9 cellular contexts compared by ENCODE assay signal in genomic region chr2:84865181-84865783, GRCh38. TPM values are rescaled to one million over a fixed set of nuclear protein-coding genes. Genes with fewer than 3 reads are reported as not detected.
DNase-seq lines count a peak whose midpoint lies in the region; ATAC-seq, FAIRE-seq and TF ChIP-seq lines count a peak whose summit lies in the region.
"Had no signal": no experiment of that assay in that cellular context is flagged by ENCODE, and none has a peak within 500 bp of the region (broad histone marks: within the 10 kb centered on the region; RNA-seq: fewer than 3 reads in every experiment).

No MANE protein-coding gene starts in this region.

- H3K9me3 ChIP-seq in astrocyte (ENCODE audit: insufficient read depth, low read depth, low read length) (no peaks in the 10 kb centered on the region), neural cell (ENCODE audit: low read length) (no peaks in the 10 kb centered on the region)

- peaks cover 28% of the 10 kb centered on the region for H3K27me3 Mint-ChIP-seq in astrocyte (ENCODE audit: low read depth, unreplicated experiment)

- no peak overlapping the region for H3K4me3 Mint-ChIP-seq in astrocyte (ENCODE audit: unreplicated experiment)

- DNase-seq in DMS 273 treated with DMSO at 0.1 percent for 48 hours (lab: John Stamatoyannopoulos, UW) (peak; percentile 14), Kasumi-1 (lab: John Stamatoyannopoulos, UW) (peak; percentile 62 to 66), astrocyte (ENCODE audit: low read depth) (no peak), UCSD-AML1 (lab: John Stamatoyannopoulos, UW; ENCODE audit: unreplicated experiment) (no peak)

- no peaks in the 10 kb centered on the region for H3K4me1 ChIP-seq in astrocyte (ENCODE audit: insufficient read depth, low read length)

- no peaks in the 10 kb centered on the region for H3K79me2 ChIP-seq in astrocyte (ENCODE audit: insufficient read depth, low read length)
- no peaks in the 10 kb centered on the region for H3K79me2 ChIP-seq in neural cell (replicated peaks; ENCODE audit: insufficient read depth, low read length)

- H3K36me3 Mint-ChIP-seq in astrocyte (ENCODE audit: low read depth, unreplicated experiment) = no peaks in the 10 kb centered on the region

- no peaks in the 10 kb centered on the region for H3K9me2 ChIP-seq in neural cell (ENCODE audit: insufficient read depth, low read length)

- H3K9ac ChIP-seq in astrocyte (ENCODE audit: low read length) (no peak overlapping the region), neural cell (ENCODE audit: low read length) (no peak overlapping the region)

- no peak overlapping the region for H2AFZ ChIP-seq in astrocyte (ENCODE audit: low read depth, low read length)
- H2AFZ ChIP-seq in neural cell (ENCODE audit: low read depth, low read length) = no peak overlapping the region

- ATAC-seq in GM18868 (IDR thresholded peaks at IDR 0.05; ENCODE audit: unreplicated experiment) (peak; percentile 73), HG02981 (IDR thresholded peaks at IDR 0.05; ENCODE audit: unreplicated experiment) (no peak), HG02970 (IDR thresholded peaks at IDR 0.05; ENCODE audit: low FRiP score, unreplicated experiment) (no peak)

- H3F3A ChIP-seq in neural cell (ENCODE audit: insufficient read depth, low read length, poor library complexity, severe bottlenecking) = no peaks in the 10 kb centered on the region

- H3K4me2 ChIP-seq in astrocyte (ENCODE audit: low read length) (no peak overlapping the region), neural cell (ENCODE audit: low read length) (no peak overlapping the region)

- H3K27me3 ChIP-seq in astrocyte (ENCODE audit: insufficient read depth, low read length) (peaks cover 2% of the 10 kb centered on the region), neural cell (ENCODE audit: insufficient read depth, low read depth, low read length) (no peaks in the 10 kb centered on the region)

- no peak for FAIRE-seq in astrocyte (lab: Jason Lieb, UNC)

- H3K36me3 ChIP-seq in astrocyte (ENCODE audit: insufficient read depth, low read length) = no peaks in the 10 kb centered on the region
- no peaks in the 10 kb centered on the region for H3K36me3 ChIP-seq in neural cell (ENCODE audit: insufficient read depth, low read length)

- no peak for TF ChIP-seq EP300 in neural cell (conservative IDR thresholded peaks at IDR 0.05; ENCODE audit: poor library complexity, severe bottlenecking)

- TF ChIP-seq RAD21 in neural cell (conservative IDR thresholded peaks at IDR 0.05) = peak; percentile 56

- H3K4me3 ChIP-seq in astrocyte (ENCODE audit: insufficient read depth, low read depth, low read length) (no peak overlapping the region), neural cell (ENCODE audit: low read length) (no peak overlapping the region)
- H3K4me3 ChIP-seq: SK-N-MC had no signal

- no peak overlapping the region for H3K27ac Mint-ChIP-seq in astrocyte (ENCODE audit: unreplicated experiment)

- peak; percentile 28 for TF ChIP-seq CTCF in astrocyte (IDR thresholded peaks at IDR 0.05; ENCODE audit: insufficient read depth, low read depth, low read length)
- peak; percentile 56 for TF ChIP-seq CTCF in neural cell (IDR thresholded peaks at IDR 0.05; ENCODE audit: poor library complexity, severe bottlenecking)

- H3K4me1 Mint-ChIP-seq in astrocyte (ENCODE audit: low read depth, unreplicated experiment) = peaks cover 2% of the 10 kb centered on the region

- H4K20me1 ChIP-seq in astrocyte (ENCODE audit: insufficient read depth, low read length) = no peaks in the 10 kb centered on the region
- no peaks in the 10 kb centered on the region for H4K20me1 ChIP-seq in neural cell (ENCODE audit: insufficient read depth)

- H3K27ac ChIP-seq in astrocyte (ENCODE audit: low read depth, low read length) = no peak overlapping the region
- H3K27ac ChIP-seq in neural cell (ENCODE audit: low read length) = no peak overlapping the region
- H3K27ac ChIP-seq: SK-N-MC had no signal

- no peaks in the 10 kb centered on the region for H3K9me3 Mint-ChIP-seq in astrocyte (ENCODE audit: unreplicated experiment)

TF ChIP-seq in neural cell, 6 proteins besides CTCF, POLR2A, EP300 and RAD21:
- peak; percentile 47 for TF ChIP-seq SMC3 (conservative IDR thresholded peaks at IDR 0.05; ENCODE audit: poor library complexity)
- no peak for TF ChIP-seq EZH2 (IDR thresholded peaks at IDR 0.05; ENCODE audit: borderline replicate concordance, insufficient read depth, low read length, poor library complexity, severe bottlenecking)
TF ChIP-seq in neural cell: peak in this region for 1.

RNA-seq across cellular contexts. Expression of gene TRABD2A, which starts 15.6 kb away (rescaled TPM):
- total RNA-seq in astrocyte = 2.6 and 3.2 TPM in 2 replicates
- polyA plus RNA-seq in neural cell = 0.17 and 2.7 TPM in 2 replicates
- 0.23 TPM in 1 of 2 replicates, not detected in the other for polyA minus RNA-seq in neural cell

RNA-seq across cellular contexts. Expression of gene TMSB10, which starts 40.2 kb away (rescaled TPM):
- total RNA-seq in astrocyte = 2,866 and 3,439 TPM in 2 replicates
- polyA plus RNA-seq in neural cell = 14,494 and 15,324 TPM in 2 replicates
- polyA minus RNA-seq in neural cell = 2,702 and 2,933 TPM in 2 replicates

Comparison
In these comparisons a context has a peak if more than half of its experiments do, and no peak if none do; other contexts are left out.
1. DNase-seq: peak in DMS 273 treated with DMSO at 0.1 percent for 48 hours (single experiment) and Kasumi-1 (2 of 2); none in astrocyte (single experiment) and UCSD-AML1 (single experiment).